In genomic region chr6:52362443-52363221, GRCh38 we compare ENCODE assay signal across 8 cellular contexts. TPM values are rescaled to one million over a fixed set of nuclear protein-coding genes. Genes with fewer than 3 reads are reported as not detected.
DNase-seq lines count a peak whose midpoint lies in the region; ATAC-seq and TF ChIP-seq lines count a peak whose summit lies in the region.

No MANE protein-coding gene starts in this region.

- H3K9me3 ChIP-seq in PC-3 (ENCODE audit: low read length) = no peaks in the 10 kb centered on the region

- no peaks in the 10 kb centered on the region for H4K20me1 ChIP-seq in PC-3 (ENCODE audit: low read length)

- TF ChIP-seq CTCF in AG09309 (IDR thresholded peaks at IDR 0.05; ENCODE audit: control insufficient read depth, insufficient read depth, low read depth, low read length, missing control alignments) = no peak
- TF ChIP-seq CTCF in PC-3 (conservative IDR thresholded peaks at IDR 0.05; ENCODE audit: low read depth, low read length) = 0 out of 2 replicates have a peak, but pooled peaks have one; percentile 9

- H3K4me1 ChIP-seq in PC-3 (ENCODE audit: insufficient read depth, low read length) (peaks cover 19% of the 10 kb centered on the region), rectal smooth muscle tissue (ENCODE audit: control insufficient read depth, insufficient read depth, low read length) (peaks cover 23% of the 10 kb centered on the region)

- H3K9me3 Mint-ChIP-seq in activated naive CD8-positive, alpha-beta T cell treated with anti-CD3 and anti-CD28 coated beads, Interleukin-2, amount 10 ng/mL, durations not matched to agents 7 days and 5 days = no peaks in the 10 kb centered on the region

- CTCF ChIA-PET in PC-3 (lab: Charles Lee) = interaction anchor here (0.7 to 1.2 kb wide), 2 partner anchors 10 to 37 kb away, joined by 3 to 5 read pairs; no protein-coding TSS in a partner anchor

- H3K27me3 Mint-ChIP-seq in activated naive CD8-positive, alpha-beta T cell treated with anti-CD3 and anti-CD28 coated beads, Interleukin-2, amount 10 ng/mL, durations not matched to agents 7 days and 5 days = no peaks in the 10 kb centered on the region

- H3K36me3 ChIP-seq in PC-3 (ENCODE audit: low read depth, low read length) (no peaks in the 10 kb centered on the region), rectal smooth muscle tissue (ENCODE audit: control insufficient read depth, insufficient read depth, low read length) (peaks cover 3% of the 10 kb centered on the region)

- DNase-seq in AG09309 (ENCODE audit: low read depth) = no peak
- no peak for DNase-seq in PC-3
- no peak for DNase-seq in activated naive CD8-positive, alpha-beta T cell treated with anti-CD3 and anti-CD28 coated beads, Interleukin-2, amount 10 ng/mL, durations not matched to agents 7 days and 5 days
- DNase-seq in hepatic stellate cell (ENCODE audit: low spot score) = peak; percentile 34
- no peak for DNase-seq in MV-4-11 (lab: John Stamatoyannopoulos, UW)

- H3K4me3 ChIP-seq in AG09309 (ENCODE audit: control insufficient read depth, low read depth, low read length) = peak overlapping the region; percentile 93
- peak overlapping the region; percentile 77 for H3K4me3 ChIP-seq in PC-3 (ENCODE audit: low read length)
- peak overlapping the region; percentile 93 for H3K4me3 ChIP-seq in rectal smooth muscle tissue (ENCODE audit: low read length)

- no TSS peak for BruUV-seq in PC-3 (replicated peaks; lab: Mats Ljungman, UMichigan)

- no peaks in the 10 kb centered on the region for H3K27me3 ChIP-seq in PC-3 (ENCODE audit: low read length)
- H3K27me3 ChIP-seq in rectal smooth muscle tissue (ENCODE audit: control insufficient read depth, insufficient read depth, low read length) = no peaks in the 10 kb centered on the region

- H2AFZ ChIP-seq in PC-3 (ENCODE audit: low read length) = peak overlapping the region; percentile 92

- H3K9ac ChIP-seq in PC-3 (ENCODE audit: low read length) (peak overlapping the region; percentile 83), rectal smooth muscle tissue (ENCODE audit: low read length) (peak overlapping the region; percentile 76)

- H3K79me2 ChIP-seq in PC-3 (ENCODE audit: low read length) = no peaks in the 10 kb centered on the region

- peaks cover 37% of the 10 kb centered on the region for H3K4me1 Mint-ChIP-seq in activated naive CD8-positive, alpha-beta T cell treated with anti-CD3 and anti-CD28 coated beads, Interleukin-2, amount 10 ng/mL, durations not matched to agents 7 days and 5 days

- ATAC-seq in GM18517 (IDR thresholded peaks at IDR 0.05; ENCODE audit: unreplicated experiment) (peak; percentile 37), HG03045 (IDR thresholded peaks at IDR 0.05; ENCODE audit: unreplicated experiment) (peak; percentile 49), PC-3 (peak; percentile 53)
- peak; percentile 58 for ATAC-seq in activated naive CD8-positive, alpha-beta T cell treated with anti-CD3 and anti-CD28 coated beads, Interleukin-2, amount 10 ng/mL, durations not matched to agents 7 days and 5 days (ENCODE audit: low read depth)

- POLR2A ChIA-PET in PC-3 (lab: Charles Lee; ENCODE audit: unreplicated experiment) = interaction anchor here (0.6 kb wide), 1 partner anchor 57 kb away, joined by 5 read pairs; the partner anchor contains the start of gene EFHC1
- POLR2A ChIA-PET in activated naive CD8-positive, alpha-beta T cell treated with anti-CD3 and anti-CD28 coated beads, Interleukin-2, amount 10 ng/mL, durations not matched to agents 7 days and 5 days (lab: Charles Lee) = interaction anchor here (0.7 to 3.2 kb wide), 25 partner anchors 12 to 103 kb away, joined by 3 to 61 read pairs (median 4); partner anchors contain the start of genes EFHC1 and MCM3

- H3F3A ChIP-seq in PC-3 (ENCODE audit: low read length, unreplicated experiment) = no peaks in the 10 kb centered on the region

- H3K27ac ChIP-seq in PC-3 (ENCODE audit: low read length) (no peak overlapping the region), rectal smooth muscle tissue (ENCODE audit: low read depth, low read length) (peak overlapping the region; percentile 89)

- peak overlapping the region; percentile 95 for H3K4me3 Mint-ChIP-seq in activated naive CD8-positive, alpha-beta T cell treated with anti-CD3 and anti-CD28 coated beads, Interleukin-2, amount 10 ng/mL, durations not matched to agents 7 days and 5 days

- no peaks in the 10 kb centered on the region for H3K9me2 ChIP-seq in PC-3 (replicated peaks; ENCODE audit: low read length)

- H3K4me2 ChIP-seq in PC-3 (ENCODE audit: low read length) = peak overlapping the region; percentile 92

- H3K27ac Mint-ChIP-seq in activated naive CD8-positive, alpha-beta T cell treated with anti-CD3 and anti-CD28 coated beads, Interleukin-2, amount 10 ng/mL, durations not matched to agents 7 days and 5 days = peak overlapping the region; percentile 86

- intact Hi-C loops in PC-3 (cut with micrococcal nuclease) = no loop called here

- H3K36me3 Mint-ChIP-seq in activated naive CD8-positive, alpha-beta T cell treated with anti-CD3 and anti-CD28 coated beads, Interleukin-2, amount 10 ng/mL, durations not matched to agents 7 days and 5 days = peaks cover 27% of the 10 kb centered on the region

RNA-seq across cellular contexts. Expression of gene PAQR8, which starts 0.7 kb away (rescaled TPM):
- total RNA-seq in PC-3 (2014; rRNA removed) = 0.44 and 0.46 TPM in 2 replicates
- total RNA-seq in activated naive CD8-positive, alpha-beta T cell treated with anti-CD3 and anti-CD28 coated beads, Interleukin-2, amount 10 ng/mL, durations not matched to agents 7 days and 5 days = 10 to 100 TPM; 25.7 to 26.4 TPM

RNA-seq across cellular contexts. Expression of gene EFHC1, which starts 57.5 kb away (rescaled TPM):
- 14.5 and 22.4 TPM in 2 replicates for total RNA-seq in PC-3 (2014; rRNA removed)
- total RNA-seq in activated naive CD8-positive, alpha-beta T cell treated with anti-CD3 and anti-CD28 coated beads, Interleukin-2, amount 10 ng/mL, durations not matched to agents 7 days and 5 days = 1 to 10 TPM; 4.2 to 5.1 TPM

Comparison
In these comparisons a context has a peak if more than half of its experiments do, and no peak if none do; other contexts are left out.
1. RNA of gene PAQR8, which starts 0.7 kb away (total RNA-seq): 25.7 to 26.4 TPM in activated naive CD8-positive, alpha-beta T cell treated with anti-CD3 and anti-CD28 coated beads, Interleukin-2, amount 10 ng/mL, durations not matched to agents 7 days and 5 days; 0.44 to 0.46 TPM in PC-3; every median in the first group is over 10 times any median in the second.
2. Peak in every context shown above with its lines, with median percentiles within 50 percentile points of each other: H3K4me3 ChIP-seq and ATAC-seq.